In the genomic region with DNA sequence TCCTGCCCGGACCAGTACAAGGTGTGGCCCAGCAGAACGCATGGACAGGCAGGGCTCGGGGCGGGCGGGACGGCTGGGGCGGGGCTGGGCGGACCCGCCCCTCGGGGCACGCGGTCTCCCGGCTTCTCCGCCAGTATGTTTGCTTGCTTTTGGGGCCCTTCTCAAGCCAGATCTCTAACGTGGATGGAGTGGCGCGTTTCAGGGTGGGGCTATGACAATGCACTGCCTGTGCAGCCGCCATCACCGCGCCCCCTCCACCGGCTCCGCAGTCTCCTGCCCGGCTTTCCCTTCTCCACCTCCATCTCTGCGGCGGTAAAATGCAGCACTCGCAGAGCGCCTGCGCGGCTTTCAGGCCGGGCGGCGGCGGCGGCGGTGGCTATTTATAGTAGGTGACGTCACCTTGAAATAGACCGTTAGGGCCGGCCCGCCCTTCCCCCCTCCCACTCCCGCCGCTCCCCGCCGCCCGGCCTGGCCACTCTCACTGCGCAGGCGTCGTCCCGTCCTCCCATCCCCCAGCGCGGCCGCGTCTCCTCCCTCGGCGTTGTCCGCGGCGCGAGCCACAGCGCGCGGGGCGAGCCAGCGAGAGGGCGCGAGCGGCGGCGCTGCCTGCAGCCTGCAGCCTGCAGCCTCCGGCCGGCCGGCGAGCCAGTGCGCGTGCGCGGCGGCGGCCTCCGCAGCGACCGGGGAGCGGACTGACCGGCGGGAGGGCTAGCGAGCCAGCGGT, we compare ENCODE assay signal across 8 cellular contexts. TPM values are rescaled to one million over a fixed set of nuclear protein-coding genes. Genes with fewer than 3 reads are reported as not detected.
DNase-seq lines count a peak whose midpoint lies in the region; ATAC-seq and TF ChIP-seq lines count a peak whose summit lies in the region.

A gene (plus strand): TSS at position 560 of the 724 bp plus-strand sequence. CDS start 199 bp downstream, outside the sequence.

- H3K27ac ChIP-seq in cingulate gyrus (ENCODE audit: low read depth, low read length), result peak within 1 kb of the TSS; percentile 98

- intact Hi-C loops in left colon (cut with DNase I, micrococcal nuclease), result no loop called here

- DNase-seq in AG10803 (ENCODE audit: low read depth), result peak; percentile 90
- peak; percentile 87 for DNase-seq in NCI-H460 (ENCODE audit: extremely low read depth, low read depth)
- DNase-seq in activated CD4-positive, alpha-beta T cell treated with anti-CD3 and anti-CD28 coated beads for 4 hours, result peak; percentile 83 to 88
- DNase-seq in left colon, result peak; percentile 94 to 97
- DNase-seq in stimulated activated CD4-positive, alpha-beta T cell treated with anti-CD3 and anti-CD28 coated beads, Interleukin-1b, Interleukin-23, amount 100 ng/mL, for 4 hours (ENCODE audit: low read depth in 2 of 2), result peak; percentile 85 to 88

- ATAC-seq in GM19025 (IDR thresholded peaks at IDR 0.05; ENCODE audit: low read depth, unreplicated experiment) (peak; percentile 70), HG03280 (IDR thresholded peaks at IDR 0.05; ENCODE audit: unreplicated experiment) (peak; percentile 76), left colon (peak; percentile 83)

- H3K4me3 ChIP-seq in AG10803 (ENCODE audit: low read length), result peak within 1 kb of the TSS; percentile 86

- no peak for TF ChIP-seq CTCF in AG10803 (conservative IDR thresholded peaks at IDR 0.05; ENCODE audit: low read length)

RNA-seq across cellular contexts. Expression of the gene that starts here (rescaled TPM):
- 81.9 and 92.9 TPM in 2 replicates for total RNA-seq in NCI-H460 (2014; rRNA removed; shearing (Covaris generic))
- polyA plus RNA-seq in NCI-H460 (2014; cell fraction: nucleus; rRNA removed), result 78.8 and 90.8 TPM in 2 replicates
- total RNA-seq in left colon, result 100 to 1,000 TPM; 152 to 291 TPM

Comparison
In these comparisons a context has a peak if more than half of its experiments do, and no peak if none do; other contexts are left out.
1. Peak in every context shown above with its lines: DNase-seq, ATAC-seq, H3K4me3 ChIP-seq and H3K27ac ChIP-seq.